19 cellular contexts compared by ENCODE assay signal in genomic region chr5:173333900-173334685, GRCh38. TPM values are rescaled to one million over a fixed set of nuclear protein-coding genes. Genes with fewer than 3 reads are reported as not detected.
DNase-seq lines count a peak whose midpoint lies in the region; ATAC-seq, FAIRE-seq and TF ChIP-seq lines count a peak whose summit lies in the region.
"Had no signal": no experiment of that assay in that cellular context is flagged by ENCODE, and none has a peak within 500 bp of the region (broad histone marks: within the 10 kb centered on the region; RNA-seq: fewer than 3 reads in every experiment).

No MANE protein-coding gene starts in this region.

- H3K4me3 ChIP-seq in bronchial epithelial cell (ENCODE audit: low read depth, low read length) (no peak overlapping the region), aorta (ENCODE audit: low read length in 2 of 2) (no peak overlapping the region)
- H3K4me3 ChIP-seq: hepatocyte, left lung, SJSA1, spleen had no signal

- H3K27me3 ChIP-seq in bronchial epithelial cell (ENCODE audit: control insufficient read depth, insufficient read depth, low read length) (no peaks in the 10 kb centered on the region), aorta (ENCODE audit: control insufficient read depth in 1 of 2, insufficient read depth in 2 of 2, low read length in 1 of 2) (no peaks in the 10 kb centered on the region)
- H3K27me3 ChIP-seq: hepatocyte, SJSA1 had no signal

- no peak overlapping the region for H3K27ac ChIP-seq in aorta (ENCODE audit: low read depth in 1 of 2, low read length in 2 of 2)
- H3K27ac ChIP-seq: hepatocyte, left lung, parathyroid adenoma, SJSA1, spleen had no signal

- H3K4me1 ChIP-seq in aorta (ENCODE audit: control insufficient read depth in 1 of 2, insufficient read depth in 2 of 2, low read length in 2 of 2) = no peaks in the 10 kb centered on the region
- H3K4me1 ChIP-seq: parathyroid adenoma had no signal

- no peak for TF ChIP-seq CTCF in bronchial epithelial cell (IDR thresholded peaks at IDR 0.05; ENCODE audit: insufficient read depth, low read length, severe bottlenecking)

- ATAC-seq in aorta (ENCODE audit: low FRiP score) (no peak), GM19328 (IDR thresholded peaks at IDR 0.05; ENCODE audit: unreplicated experiment) (no peak)
- ATAC-seq: left lung; stimulated activated naive B cell treated with anti-CD40 and anti-IgM and Interleukin-4, amounts not matched to agents 10 μg/mL and 1 μg/mL and 100 μg/mL, for 72 hours had no signal

- H3K36me3 ChIP-seq in bronchial epithelial cell (ENCODE audit: control insufficient read depth, insufficient read depth, low read length) (no peaks in the 10 kb centered on the region), aorta (ENCODE audit: control insufficient read depth in 1 of 2, insufficient read depth in 2 of 2, low read length in 1 of 2) (no peaks in the 10 kb centered on the region)
- H3K36me3 ChIP-seq: left lung, SJSA1, spleen had no signal

- 78 to 82% methylated on average over 4 of the region's 4 CpGs for WGBS in aorta, 2 donors

- FAIRE-seq in bronchial epithelial cell (lab: Jason Lieb, UNC) = no peak

- intact Hi-C loops in aorta (cut with DNase I) = no loop called here

- H3K9me3 ChIP-seq in aorta (ENCODE audit: control insufficient read depth, low read length) = no peaks in the 10 kb centered on the region
- H3K9me3 ChIP-seq: left lung, SJSA1, spleen had no signal

- DNase-seq in AG08396 (ENCODE audit: low spot score) = peak; percentile 53
- peak; percentile 95 for DNase-seq in LHCN-M2 (ENCODE audit: low read depth)
- DNase-seq in bronchial epithelial cell (ENCODE audit: low read depth) = peak; percentile 64
- peak; percentile 87 for DNase-seq in iris pigment epithelial cell (ENCODE audit: low read depth)
- DNase-seq in DMS 273 (lab: John Stamatoyannopoulos, UW; ENCODE audit: unreplicated experiment) = no peak
- DNase-seq in aorta = no peak
- no peak for DNase-seq in NCI-H187 (lab: John Stamatoyannopoulos, UW)
- DNase-seq: activated CD4-positive, alpha-beta T cell treated with anti-CD3 and anti-CD28 coated beads, Interleukin-2, amount 50 U/mL, for 1 hour; activated T-cell treated with anti-CD3 and anti-CD28 coated beads, Interleukin-2, amount 50 U/mL, for 24 hours; Calu3; left lung; NCI-H1105; NCI-H2171 treated with DMSO at 0.1 percent for 48 hours; spleen; stimulated activated naive B cell treated with anti-CD40 and anti-IgM and Interleukin-4, amounts not matched to agents 10 μg/mL and 1 μg/mL and 100 μg/mL, for 72 hours had no signal

RNA-seq across cellular contexts. Expression of gene STC2, which starts 5.9 kb away (rescaled TPM):
- total RNA-seq in LHCN-M2 (2014; rRNA removed) = 1,426 and 2,025 TPM in 2 replicates
- polyA plus RNA-seq in LHCN-M2 (2012) = 1,502 TPM
- 310 and 440 TPM in 2 replicates for total RNA-seq in bronchial epithelial cell
- total RNA-seq in aorta = 1 to 10 TPM; 4.9 to 7.9 TPM
- under 1 TPM; 0.03 to 0.75 TPM for polyA plus RNA-seq in aorta

Comparison
In these comparisons a context has a peak if more than half of its experiments do, and no peak if none do; other contexts are left out.
1. DNase-seq: peak in AG08396 (single experiment), LHCN-M2 (single experiment), bronchial epithelial cell (single experiment) and iris pigment epithelial cell (single experiment); none in DMS 273 (single experiment), aorta (0 of 2) and NCI-H187 (0 of 2).
2. RNA of gene STC2, which starts 5.9 kb away (total RNA-seq): 1,426 to 2,025 TPM in LHCN-M2 and 310 to 440 TPM in bronchial epithelial cell; 4.9 to 7.9 TPM in aorta; every median in the first group is over 10 times any median in the second.